In the genomic region with DNA sequence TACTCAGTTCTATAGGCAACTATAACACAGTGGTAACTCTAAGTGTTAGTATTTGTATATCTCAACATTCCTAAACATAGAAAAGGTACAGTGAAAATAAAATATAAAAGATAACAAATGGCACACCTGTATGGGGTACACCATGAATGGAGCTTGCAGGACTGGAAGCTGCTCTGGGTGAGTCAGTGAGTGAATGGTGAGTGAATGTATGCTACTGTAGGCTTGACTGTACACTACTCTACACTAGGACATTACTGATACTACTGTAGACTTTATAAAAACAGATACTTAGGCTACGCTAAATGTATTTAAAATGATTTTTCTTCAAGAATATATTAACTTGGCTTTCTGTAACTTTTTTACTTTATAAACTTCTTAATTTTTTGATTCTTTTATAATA, we compare ENCODE assay signal across 22 cellular contexts. TPM values are rescaled to one million over a fixed set of nuclear protein-coding genes. Genes with fewer than 3 reads are reported as not detected.
"Had no signal": no experiment of that assay in that cellular context is flagged by ENCODE, and none has a peak within 500 bp of the region (broad histone marks: within the 10 kb centered on the region; RNA-seq: fewer than 3 reads in every experiment).

No MANE protein-coding gene starts in this region.

- H3K9me2 ChIP-seq: SK-N-SH had no signal

- H3K27ac Mint-ChIP-seq: IgD-negative memory B cell had no signal

- H3K4me3 ChIP-seq: K562 had no signal

- H3K4me1 Mint-ChIP-seq: IgD-negative memory B cell had no signal

- DNase-seq: Kasumi-1, MM.1S, NCI-H1092 treated with DMSO at 0.1 percent for 48 hours, NCI-H1436, NCI-H187, NCI-H2029, NCI-H2081 treated with DMSO at 0.1 percent for 48 hours, NCI-H2171, NCI-H226, NCI-H446, NCI-H510A, NCI-H524 treated with DMSO at 0.1 percent for 48 hours, NCI-H69, NCI-H774, RPMI8226, SHP77, SK-N-SH, SW 1271 had no signal

- H3K4me3 Mint-ChIP-seq: IgD-negative memory B cell had no signal

- ATAC-seq: K562 had no signal

- H3K27ac ChIP-seq: HL-60, KMS-11 had no signal

- H3K4me2 ChIP-seq: KMS-11, SK-N-SH had no signal

- H3K36me3 Mint-ChIP-seq: IgD-negative memory B cell had no signal

- H3K9me3 ChIP-seq: SK-N-SH had no signal

RNA-seq across cellular contexts. Expression of a gene that starts 25.5 kb away (rescaled TPM):
- polyA plus RNA-seq: IgD-negative memory B cell had no signal
